In the genomic region with DNA sequence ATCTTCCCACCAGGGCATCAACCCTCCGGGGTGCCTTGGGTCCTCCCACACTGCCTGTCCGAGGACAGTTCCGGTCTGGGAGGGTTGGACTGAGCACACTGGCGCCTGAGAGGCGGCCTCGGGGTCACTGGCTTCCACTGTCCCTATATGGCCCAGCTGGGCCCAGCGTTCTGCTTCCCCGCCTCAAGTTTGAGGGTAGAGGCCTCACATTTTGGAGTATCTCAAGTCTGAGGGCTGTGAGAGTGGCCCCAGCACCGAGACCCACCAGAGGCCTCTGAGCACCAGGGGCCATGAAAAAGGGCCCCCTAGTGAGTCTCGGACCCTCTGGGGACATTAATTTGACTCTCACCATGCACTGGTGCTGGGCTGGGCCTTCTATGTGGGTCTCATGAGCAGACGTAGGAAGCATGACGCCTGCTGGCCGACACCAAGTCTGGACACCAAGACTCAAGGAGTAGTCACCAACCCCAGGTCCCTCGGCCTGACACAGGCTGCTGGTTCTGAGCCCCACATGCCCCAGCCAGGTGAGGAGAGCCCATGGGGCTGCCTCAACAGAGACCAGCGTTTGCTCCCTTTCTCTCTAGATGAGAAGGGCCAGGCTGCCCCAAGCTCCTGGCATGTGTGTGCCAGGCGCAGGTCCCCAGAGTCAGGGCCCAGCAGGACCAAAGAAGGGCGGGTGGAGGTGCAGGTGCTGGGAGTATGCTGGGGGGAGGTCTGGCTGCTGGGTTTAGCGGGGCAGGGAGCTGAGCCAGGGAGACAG, we compare ENCODE assay signal across 13 cellular contexts. TPM values are rescaled to one million over a fixed set of nuclear protein-coding genes. Genes with fewer than 3 reads are reported as not detected.
DNase-seq lines count a peak whose midpoint lies in the region; ATAC-seq, FAIRE-seq and TF ChIP-seq lines count a peak whose summit lies in the region.
"Had no signal": no experiment of that assay in that cellular context is flagged by ENCODE, and none has a peak within 500 bp of the region (broad histone marks: within the 10 kb centered on the region; RNA-seq: fewer than 3 reads in every experiment).

No MANE protein-coding gene starts in this region.

- H3K4me1 ChIP-seq in liver (ENCODE audit: control insufficient read depth in 4 of 4, insufficient read depth in 4 of 4, low read length in 3 of 4) (peaks cover 4 to 44% (median 28%) of the 10 kb centered on the region in 4 donors), HepG2 (ENCODE audit: insufficient read depth, low read length) (peaks cover 18% of the 10 kb centered on the region), kidney (ENCODE audit: control insufficient read depth in 1 of 2, insufficient read depth in 1 of 2, low read depth in 1 of 2, low read length in 2 of 2) (peaks cover 0 to 23% of the 10 kb centered on the region in 2 donors), osteoblast (ENCODE audit: insufficient read depth, low read length) (peaks cover 29% of the 10 kb centered on the region), trophoblast cell (ENCODE audit: control insufficient read depth in 1 of 2, insufficient read depth in 2 of 2, low read length in 2 of 2) (peaks cover 13% of the 10 kb centered on the region in 2 experiments)

- CTCF ChIA-PET in HepG2 (lab: Yijun Ruan, JAX; ENCODE audit: low intra/inter-chr PET ratio, low total read pairs): no interaction called here

- in situ Hi-C loops in HepG2 (cut with HindIII; ENCODE audit: extremely low pct_ligation_motif_present, low pct_unique_long_range_greater_than_20kb): no loop called here

- H4K12ac ChIP-seq in trophoblast cell (ENCODE audit: low read depth, low read length): no peak overlapping the region

- H3K79me2 ChIP-seq in HepG2 (ENCODE audit: insufficient read depth, low read length) (no peaks in the 10 kb centered on the region), osteoblast (ENCODE audit: insufficient read depth, low read length) (peaks cover 14% of the 10 kb centered on the region), trophoblast cell (ENCODE audit: control insufficient read depth, insufficient read depth, low read length, poor library complexity) (peaks cover 2% of the 10 kb centered on the region)

- H3K36me3 ChIP-seq in liver (ENCODE audit: control insufficient read depth in 4 of 4, insufficient read depth in 3 of 4, low read depth in 1 of 4, low read length in 3 of 4) (no peaks in the 10 kb centered on the region), HepG2 (replicated peaks in 1 of 2; ENCODE audit: control insufficient read depth in 1 of 2, insufficient read depth in 2 of 2, low read length in 2 of 2) (no peaks in the 10 kb centered on the region; a peak in 1 of 5 replicates), kidney (ENCODE audit: control insufficient read depth in 1 of 2, insufficient read depth in 2 of 2, low read length in 2 of 2) (no peaks in the 10 kb centered on the region), osteoblast (ENCODE audit: insufficient read depth, low read length) (no peaks in the 10 kb centered on the region), trophoblast cell (ENCODE audit: control insufficient read depth in 1 of 2, insufficient read depth in 2 of 2, low read length in 2 of 2) (no peaks in the 10 kb centered on the region)
- H3K36me3 ChIP-seq: BLaER1 treated with 17β-estradiol and CSF1 and Interleukin-3, amounts not matched to agents 10 nM and 100 nM had no signal

- no peak overlapping the region for H3K4ac ChIP-seq in trophoblast cell (ENCODE audit: low read depth, low read length)

- TF ChIP-seq CTCF in liver (IDR thresholded peaks at IDR 0.05; ENCODE audit: low read depth, low read length, missing input control) (no peak), HepG2 (CRISPR knock-in tag; IDR thresholded peaks at IDR 0.05) (no peak), kidney (IDR thresholded peaks at IDR 0.05; ENCODE audit: borderline replicate concordance, extremely low read depth, insufficient read depth) (no peak), osteoblast (IDR thresholded peaks at IDR 0.05; ENCODE audit: extremely low read depth, low read depth, low read length) (no peak)

- ATAC-seq in HepG2 (no peak), GM21360 (IDR thresholded peaks at IDR 0.05; ENCODE audit: unreplicated experiment) (no peak), GM18511 (IDR thresholded peaks at IDR 0.05; ENCODE audit: unreplicated experiment) (no peak), HG03565 (IDR thresholded peaks at IDR 0.05; ENCODE audit: unreplicated experiment) (no peak)

- TF ChIP-seq POLR2A in HepG2 (IDR thresholded peaks at IDR 0.05; ENCODE audit: insufficient read depth in 1 of 2, low read depth in 2 of 2, low read length in 2 of 2): no peak

- WGBS in liver: 78% methylated on average over 18 of the region's 18 CpGs
- 92% methylated on average over 2 of the region's 18 CpGs for whole genome bisulfite sequencing in HepG2 (ENCODE audit: low lambda C conversion rate)
- no CpG with 5 or more reads among the region's 18 CpGs for WGBS in trophoblast cell (ENCODE audit: extremely low coverage, insufficient coverage, insufficient read length)

- H3K9me3 ChIP-seq in liver (ENCODE audit: control insufficient read depth in 4 of 4, low read length in 3 of 4): no peaks in the 10 kb centered on the region
- H3K9me3 ChIP-seq in HepG2 (ENCODE audit: low read length): no peaks in the 10 kb centered on the region
- H3K9me3 ChIP-seq in kidney (ENCODE audit: control insufficient read depth in 1 of 2, low read length in 2 of 2): no peaks in the 10 kb centered on the region
- no peaks in the 10 kb centered on the region for H3K9me3 ChIP-seq in osteoblast (ENCODE audit: low read depth, low read length)
- no peaks in the 10 kb centered on the region for H3K9me3 ChIP-seq in trophoblast cell (ENCODE audit: insufficient read depth, low read depth, low read length)
- H3K9me3 ChIP-seq: BLaER1 treated with 17β-estradiol and CSF1 and Interleukin-3, amounts not matched to agents 10 nM and 100 nM had no signal

- FAIRE-seq in HepG2 (lab: Jason Lieb, UNC) (no peak), kidney (lab: Jason Lieb, UNC) (no peak)

- no peak overlapping the region for H3K18ac ChIP-seq in trophoblast cell (ENCODE audit: low read length)

- DNase-seq in HepG2 (ENCODE audit: low spot score) (no peak), kidney (peak; percentile 93), osteoblast (ENCODE audit: insufficient read length, low spot score, missing footprints) (peak; percentile 77), trophoblast cell (no peak)
- DNase-seq: 8988T, NCI-H1436 treated with DMSO at 0.1 percent for 48 hours, NCI-H2081, NCI-H526 had no signal

- H2AFZ ChIP-seq in HepG2 (ENCODE audit: low read length): no peak overlapping the region
- no peak overlapping the region for H2AFZ ChIP-seq in osteoblast (ENCODE audit: low read length)
- no peak overlapping the region for H2AFZ ChIP-seq in trophoblast cell (ENCODE audit: insufficient read depth, low read length, poor library complexity)

- H3K9ac ChIP-seq in liver (ENCODE audit: low read depth in 1 of 2, low read length in 2 of 2) (no peak overlapping the region), HepG2 (ENCODE audit: insufficient read depth, low read depth, low read length) (no peak overlapping the region), kidney (ENCODE audit: low read length in 2 of 2) (no peak overlapping the region), trophoblast cell (ENCODE audit: low read length) (no peak overlapping the region)
- H3K9ac ChIP-seq: BLaER1 treated with 17β-estradiol and CSF1 and Interleukin-3, amounts not matched to agents 10 nM and 100 nM had no signal

- H3K27ac ChIP-seq in liver (ENCODE audit: low read depth in 1 of 2, low read length in 2 of 2) (peak overlapping the region in 1 of 2 donors; percentile 60), HepG2 (ENCODE audit: extremely low read length, insufficient read depth, low read length) (no peak overlapping the region), kidney (ENCODE audit: low read depth in 2 of 2, low read length in 2 of 2) (peak overlapping the region; percentile 41 to 78), osteoblast (ENCODE audit: low read depth, low read length) (no peak overlapping the region), trophoblast cell (ENCODE audit: low read depth, low read length) (no peak overlapping the region)
- H3K27ac ChIP-seq: BLaER1 treated with 17β-estradiol and CSF1 and Interleukin-3, amounts not matched to agents 10 nM and 100 nM had no signal

- no peak overlapping the region for H2BK120ac ChIP-seq in trophoblast cell (ENCODE audit: insufficient read depth, low read length, poor library complexity)

- no peaks in the 10 kb centered on the region for H3K79me1 ChIP-seq in trophoblast cell (ENCODE audit: low read length)

- H3K4me2 ChIP-seq in HepG2 (ENCODE audit: low read depth, low read length) (no peak overlapping the region), osteoblast (ENCODE audit: insufficient read depth, low read length) (no peak overlapping the region), trophoblast cell (ENCODE audit: low read length) (no peak overlapping the region)

- TF ChIP-seq EP300 in HepG2 (IDR thresholded peaks at IDR 0.05; ENCODE audit: low read depth in 2 of 2, low read length in 2 of 2): no peak
- no peak for TF ChIP-seq EP300 in HepG2 (CRISPR knock-in tag; IDR thresholded peaks at IDR 0.05; ENCODE audit: borderline replicate concordance)

- no peak overlapping the region for H4K91ac ChIP-seq in trophoblast cell (ENCODE audit: low read depth, low read length)

- H3K27me3 ChIP-seq in liver (ENCODE audit: control insufficient read depth in 4 of 4, insufficient read depth in 4 of 4, low read length in 3 of 4) (no peaks in the 10 kb centered on the region), HepG2 (ENCODE audit: control insufficient read depth in 1 of 2, insufficient read depth in 2 of 2, low read length in 2 of 2) (no peaks in the 10 kb centered on the region), osteoblast (ENCODE audit: insufficient read depth, low read length) (no peaks in the 10 kb centered on the region), trophoblast cell (ENCODE audit: insufficient read depth, low read length) (no peaks in the 10 kb centered on the region)
- H3K27me3 ChIP-seq: BLaER1 treated with 17β-estradiol and CSF1 and Interleukin-3, amounts not matched to agents 10 nM and 100 nM had no signal

- BruUV-seq in HepG2 (replicated peaks; lab: Mats Ljungman, UMichigan): no TSS peak

- H2BK12ac ChIP-seq in trophoblast cell (ENCODE audit: low read length): no peak overlapping the region

- no peak overlapping the region for H2AK5ac ChIP-seq in trophoblast cell (ENCODE audit: low read length)

- H4K20me1 ChIP-seq in HepG2 (ENCODE audit: insufficient read depth, low read length) (peaks cover 9% of the 10 kb centered on the region; the same call in 1 of the 2 replicates), osteoblast (ENCODE audit: insufficient read depth, low read length) (peaks cover 19% of the 10 kb centered on the region)

- H3K23ac ChIP-seq in trophoblast cell (ENCODE audit: low read length): no peak overlapping the region

- H2BK5ac ChIP-seq in trophoblast cell (ENCODE audit: low read depth, low read length, poor library complexity): no peak overlapping the region

- no peak overlapping the region for H3K4me3 ChIP-seq in liver (ENCODE audit: low read depth in 1 of 3, low read length in 3 of 3)
- H3K4me3 ChIP-seq in HepG2 (replicated peaks in 1 of 3; ENCODE audit: insufficient read depth in 1 of 3, low read depth in 2 of 3, low read length in 3 of 3): no peak overlapping the region
- no peak overlapping the region for H3K4me3 ChIP-seq in kidney (ENCODE audit: low read length in 2 of 2)
- no peak overlapping the region for H3K4me3 ChIP-seq in osteoblast (ENCODE audit: insufficient read depth, low read length)
- no peak overlapping the region for H3K4me3 ChIP-seq in trophoblast cell (ENCODE audit: low read depth, low read length)
- H3K4me3 ChIP-seq: BLaER1 treated with 17β-estradiol and CSF1 and Interleukin-3, amounts not matched to agents 10 nM and 100 nM had no signal

- TF ChIP-seq RAD21 in liver (IDR thresholded peaks at IDR 0.05) (no peak), HepG2 (CRISPR knock-in tag; IDR thresholded peaks at IDR 0.05) (no peak)

- H4K8ac ChIP-seq in trophoblast cell (ENCODE audit: low read depth, low read length): no peak overlapping the region

- intact Hi-C loops in HepG2 (cut with micrococcal nuclease; ENCODE audit: unreplicated experiment) (no loop called here), kidney (cut with DNase I) (no loop called here)

- no peak overlapping the region for H3K14ac ChIP-seq in trophoblast cell (ENCODE audit: low read length)

- POLR2A ChIA-PET in HepG2 (lab: Yijun Ruan, JAX): no interaction called here

RNA-seq across cellular contexts. Expression of gene ARVCF, which starts 27.5 kb away (rescaled TPM):
- total RNA-seq in liver: 10 to 100 TPM; 41.6 to 48.8 TPM
- 10 to 100 TPM in 1 of 2 donors, 1 to 10 TPM in 1; 3.8 to 10.6 TPM for polyA plus RNA-seq in liver
- total RNA-seq in HepG2 (2016; rRNA removed; fragmentation: Illumina TruSeq; extraction: Trizol): 10.4 and 17.7 TPM in 2 replicates
- 3.9 and 4.0 TPM in 2 replicates for total RNA-seq in HepG2 (2016; cell fraction: cytosol; rRNA removed; fragmentation: Illumina TruSeq; extraction: Trizol; ENCODE audit: low read depth)
- total RNA-seq in HepG2 (2016; cell fraction: insoluble cytoplasmic fraction; rRNA removed; fragmentation: Illumina TruSeq; extraction: Trizol): 8.1 and 18.0 TPM in 2 replicates
- 3.8 and 4.0 TPM in 2 replicates for total RNA-seq in HepG2 (2016; cell fraction: membrane; rRNA removed; fragmentation: Illumina TruSeq; extraction: Trizol)
- total RNA-seq in HepG2 (2016; cell fraction: nucleus; rRNA removed; fragmentation: Illumina TruSeq; extraction: Trizol): 20.2 and 20.4 TPM in 2 replicates
- 16.4 and 23.8 TPM in 2 replicates for polyA plus RNA-seq in HepG2 (2011; rRNA removed)
- polyA plus RNA-seq in HepG2 (2011; cell fraction: cytosol; rRNA removed): 8.4 and 13.1 TPM in 2 replicates
- polyA plus RNA-seq in HepG2 (2011; cell fraction: nucleus; rRNA removed): 152 and 182 TPM in 2 replicates
- polyA plus RNA-seq in HepG2 (2012): 11.1 and 12.4 TPM in 2 replicates
- 0.99 and 1.4 TPM in 2 replicates for polyA plus RNA-seq in HepG2 (2016; cell fraction: cytosol; fragmentation: Illumina TruSeq; extraction: Trizol; ENCODE audit: low read depth)
- polyA plus RNA-seq in HepG2 (2016; cell fraction: insoluble cytoplasmic fraction; fragmentation: Illumina TruSeq; extraction: Trizol; ENCODE audit: low read depth): 8.5 and 10.9 TPM in 2 replicates
- polyA plus RNA-seq in HepG2 (2016; cell fraction: membrane; fragmentation: Illumina TruSeq; extraction: Trizol; ENCODE audit: low read depth): 2.0 and 2.3 TPM in 2 replicates
- 42.2 and 48.6 TPM in 2 replicates for polyA plus RNA-seq in HepG2 (2016; cell fraction: nucleus; fragmentation: Illumina TruSeq; extraction: Trizol; ENCODE audit: insufficient read depth, low read depth)
- polyA minus RNA-seq in HepG2 (2011; rRNA and poly(A)+ RNA removed; ENCODE audit: low replicate concordance): 1.2 and 26.6 TPM in 2 replicates
- polyA minus RNA-seq in HepG2 (2011; cell fraction: cytosol; rRNA and poly(A)+ RNA removed): 9.2 and 12.0 TPM in 2 replicates
- polyA minus RNA-seq in HepG2 (2011; cell fraction: nucleus; rRNA and poly(A)+ RNA removed): 28.6 and 29.7 TPM in 2 replicates
- total RNA-seq in kidney: 21.9 TPM
- polyA plus RNA-seq in kidney (ENCODE audit: insufficient read depth, low read depth, low replicate concordance): 16.0 TPM
- total RNA-seq in osteoblast: 19.7 and 27.1 TPM in 2 replicates
- 5.7 and 5.9 TPM in 2 replicates for polyA plus RNA-seq in trophoblast cell (2013)

RNA-seq across cellular contexts. Expression of gene TANGO2, which starts 31.8 kb away (rescaled TPM):
- total RNA-seq in liver: 100 to 1,000 TPM in 1 of 2 donors, 10 to 100 TPM in 1; 20.5 to 153 TPM
- polyA plus RNA-seq in liver: 10 to 100 TPM; 10.8 to 11.7 TPM
- 12.1 and 12.9 TPM in 2 replicates for total RNA-seq in HepG2 (2016; rRNA removed; fragmentation: Illumina TruSeq; extraction: Trizol)
- 7.0 and 7.5 TPM in 2 replicates for total RNA-seq in HepG2 (2016; cell fraction: cytosol; rRNA removed; fragmentation: Illumina TruSeq; extraction: Trizol; ENCODE audit: low read depth)
- total RNA-seq in HepG2 (2016; cell fraction: insoluble cytoplasmic fraction; rRNA removed; fragmentation: Illumina TruSeq; extraction: Trizol): 11.8 and 12.2 TPM in 2 replicates
- total RNA-seq in HepG2 (2016; cell fraction: membrane; rRNA removed; fragmentation: Illumina TruSeq; extraction: Trizol): 17.5 and 20.9 TPM in 2 replicates
- 7.2 and 10.6 TPM in 2 replicates for total RNA-seq in HepG2 (2016; cell fraction: nucleus; rRNA removed; fragmentation: Illumina TruSeq; extraction: Trizol)
- polyA plus RNA-seq in HepG2 (2011; rRNA removed): 14.8 and 20.8 TPM in 2 replicates
- polyA plus RNA-seq in HepG2 (2011; cell fraction: cytosol; rRNA removed): 17.4 and 18.3 TPM in 2 replicates
- 24.2 and 25.5 TPM in 2 replicates for polyA plus RNA-seq in HepG2 (2011; cell fraction: nucleus; rRNA removed)
- polyA plus RNA-seq in HepG2 (2012): 5.0 and 9.6 TPM in 2 replicates
- 8.1 TPM in 2 replicates for polyA plus RNA-seq in HepG2 (2016; cell fraction: cytosol; fragmentation: Illumina TruSeq; extraction: Trizol; ENCODE audit: low read depth)
- 10.1 and 14.2 TPM in 2 replicates for polyA plus RNA-seq in HepG2 (2016; cell fraction: insoluble cytoplasmic fraction; fragmentation: Illumina TruSeq; extraction: Trizol; ENCODE audit: low read depth)
- 14.1 and 15.1 TPM in 2 replicates for polyA plus RNA-seq in HepG2 (2016; cell fraction: membrane; fragmentation: Illumina TruSeq; extraction: Trizol; ENCODE audit: low read depth)
- 17.4 and 18.4 TPM in 2 replicates for polyA plus RNA-seq in HepG2 (2016; cell fraction: nucleus; fragmentation: Illumina TruSeq; extraction: Trizol; ENCODE audit: insufficient read depth, low read depth)
- polyA minus RNA-seq in HepG2 (2011; rRNA and poly(A)+ RNA removed; ENCODE audit: low replicate concordance): 34.8 and 39.9 TPM in 2 replicates
- polyA minus RNA-seq in HepG2 (2011; cell fraction: cytosol; rRNA and poly(A)+ RNA removed): 9.8 and 10.9 TPM in 2 replicates
- 8.9 and 9.0 TPM in 2 replicates for polyA minus RNA-seq in HepG2 (2011; cell fraction: nucleus; rRNA and poly(A)+ RNA removed)
- total RNA-seq in kidney: 27.7 TPM
- polyA plus RNA-seq in kidney (ENCODE audit: insufficient read depth, low read depth, low replicate concordance): 37.3 TPM
- total RNA-seq in osteoblast: 41.8 and 43.8 TPM in 2 replicates
- polyA plus RNA-seq in trophoblast cell (2013): 13.5 and 14.9 TPM in 2 replicates

RNA-seq across cellular contexts. Expression of gene TXNRD2, which starts 47.5 kb away (rescaled TPM):
- total RNA-seq in liver (10 to 100 TPM; 22.2 to 30.2 TPM), HepG2 (2016; rRNA removed; fragmentation: Illumina TruSeq; extraction: Trizol) (16.4 and 18.6 TPM in 2 replicates), kidney (28.6 TPM), osteoblast (19.5 and 21.5 TPM in 2 replicates)
- polyA plus RNA-seq in liver (10 to 100 TPM; 37.0 to 41.3 TPM), HepG2 (2011; rRNA removed) (17.5 and 23.4 TPM in 2 replicates), kidney (ENCODE audit: insufficient read depth, low read depth, low replicate concordance) (50.6 TPM)
- total RNA-seq in HepG2 (2016; cell fraction: cytosol; rRNA removed; fragmentation: Illumina TruSeq; extraction: Trizol; ENCODE audit: low read depth): 4.6 and 5.3 TPM in 2 replicates
- total RNA-seq in HepG2 (2016; cell fraction: insoluble cytoplasmic fraction; rRNA removed; fragmentation: Illumina TruSeq; extraction: Trizol): 16.6 and 20.5 TPM in 2 replicates
- 7.4 and 8.1 TPM in 2 replicates for total RNA-seq in HepG2 (2016; cell fraction: membrane; rRNA removed; fragmentation: Illumina TruSeq; extraction: Trizol)
- 17.3 and 19.7 TPM in 2 replicates for total RNA-seq in HepG2 (2016; cell fraction: nucleus; rRNA removed; fragmentation: Illumina TruSeq; extraction: Trizol)
- polyA plus RNA-seq in HepG2 (2011; cell fraction: cytosol; rRNA removed): 11.8 and 19.6 TPM in 2 replicates
- 74.7 and 94.3 TPM in 2 replicates for polyA plus RNA-seq in HepG2 (2011; cell fraction: nucleus; rRNA removed)
- 11.2 and 13.2 TPM in 2 replicates for polyA plus RNA-seq in HepG2 (2012)
- 3.6 and 4.0 TPM in 2 replicates for polyA plus RNA-seq in HepG2 (2016; cell fraction: cytosol; fragmentation: Illumina TruSeq; extraction: Trizol; ENCODE audit: low read depth)
- polyA plus RNA-seq in HepG2 (2016; cell fraction: insoluble cytoplasmic fraction; fragmentation: Illumina TruSeq; extraction: Trizol; ENCODE audit: low read depth): 17.8 and 20.1 TPM in 2 replicates
- 5.9 and 6.5 TPM in 2 replicates for polyA plus RNA-seq in HepG2 (2016; cell fraction: membrane; fragmentation: Illumina TruSeq; extraction: Trizol; ENCODE audit: low read depth)
- polyA plus RNA-seq in HepG2 (2016; cell fraction: nucleus; fragmentation: Illumina TruSeq; extraction: Trizol; ENCODE audit: insufficient read depth, low read depth): 34.4 and 34.7 TPM in 2 replicates
- polyA minus RNA-seq in HepG2 (2011; rRNA and poly(A)+ RNA removed; ENCODE audit: low replicate concordance): 28.2 and 29.9 TPM in 2 replicates
- polyA minus RNA-seq in HepG2 (2011; cell fraction: cytosol; rRNA and poly(A)+ RNA removed): 10.6 and 12.9 TPM in 2 replicates
- polyA minus RNA-seq in HepG2 (2011; cell fraction: nucleus; rRNA and poly(A)+ RNA removed): 24.5 and 27.3 TPM in 2 replicates
- polyA plus RNA-seq in trophoblast cell (2013): 2.2 and 2.6 TPM in 2 replicates

RNA-seq across cellular contexts. Expression of gene COMT, which starts 47.6 kb away (rescaled TPM):
- total RNA-seq in liver: 100 to 1,000 TPM in 1 of 2 donors, 10 to 100 TPM in 1; 75.3 to 136 TPM
- 100 to 1,000 TPM; 156 to 430 TPM for polyA plus RNA-seq in liver
- total RNA-seq in HepG2 (2016; rRNA removed; fragmentation: Illumina TruSeq; extraction: Trizol): 144 and 162 TPM in 2 replicates
- 44.0 and 61.5 TPM in 2 replicates for total RNA-seq in HepG2 (2016; cell fraction: cytosol; rRNA removed; fragmentation: Illumina TruSeq; extraction: Trizol; ENCODE audit: low read depth)
- total RNA-seq in HepG2 (2016; cell fraction: insoluble cytoplasmic fraction; rRNA removed; fragmentation: Illumina TruSeq; extraction: Trizol): 127 and 167 TPM in 2 replicates
- total RNA-seq in HepG2 (2016; cell fraction: membrane; rRNA removed; fragmentation: Illumina TruSeq; extraction: Trizol): 60.4 and 90.3 TPM in 2 replicates
- total RNA-seq in HepG2 (2016; cell fraction: nucleus; rRNA removed; fragmentation: Illumina TruSeq; extraction: Trizol): 92.2 and 95.4 TPM in 2 replicates
- 156 and 194 TPM in 2 replicates for polyA plus RNA-seq in HepG2 (2011; rRNA removed)
- polyA plus RNA-seq in HepG2 (2011; cell fraction: cytosol; rRNA removed): 185 and 260 TPM in 2 replicates
- 192 TPM in 2 replicates for polyA plus RNA-seq in HepG2 (2011; cell fraction: nucleus; rRNA removed)
- 90.6 and 123 TPM in 2 replicates for polyA plus RNA-seq in HepG2 (2012)
- polyA plus RNA-seq in HepG2 (2016; cell fraction: cytosol; fragmentation: Illumina TruSeq; extraction: Trizol; ENCODE audit: low read depth): 59.9 and 87.6 TPM in 2 replicates
- polyA plus RNA-seq in HepG2 (2016; cell fraction: insoluble cytoplasmic fraction; fragmentation: Illumina TruSeq; extraction: Trizol; ENCODE audit: low read depth): 139 and 159 TPM in 2 replicates
- 62.3 and 85.6 TPM in 2 replicates for polyA plus RNA-seq in HepG2 (2016; cell fraction: membrane; fragmentation: Illumina TruSeq; extraction: Trizol; ENCODE audit: low read depth)
- 155 and 158 TPM in 2 replicates for polyA plus RNA-seq in HepG2 (2016; cell fraction: nucleus; fragmentation: Illumina TruSeq; extraction: Trizol; ENCODE audit: insufficient read depth, low read depth)
- polyA minus RNA-seq in HepG2 (2011; rRNA and poly(A)+ RNA removed; ENCODE audit: low replicate concordance): 32.2 and 191 TPM in 2 replicates
- polyA minus RNA-seq in HepG2 (2011; cell fraction: cytosol; rRNA and poly(A)+ RNA removed): 76.6 and 84.9 TPM in 2 replicates
- 33.6 and 36.1 TPM in 2 replicates for polyA minus RNA-seq in HepG2 (2011; cell fraction: nucleus; rRNA and poly(A)+ RNA removed)
- total RNA-seq in kidney: 118 TPM
- 244 TPM for polyA plus RNA-seq in kidney (ENCODE audit: insufficient read depth, low read depth, low replicate concordance)
- 220 and 288 TPM in 2 replicates for total RNA-seq in osteoblast
- 16.0 and 18.0 TPM in 2 replicates for polyA plus RNA-seq in trophoblast cell (2013)

Comparison
In these comparisons a context has a peak if more than half of its experiments do, and no peak if none do; other contexts are left out.
1. H3K27ac ChIP-seq: peak in kidney (2 of 2); none in HepG2 (single experiment), osteoblast (single experiment) and trophoblast cell (single experiment).
2. DNase-seq: peak in kidney (single experiment) and osteoblast (single experiment); none in HepG2 (single experiment) and trophoblast cell (0 of 2).